ENCODE assay signal across 8 cellular contexts in genomic region chr12:7959278-7960063, GRCh38. TPM values are rescaled to one million over a fixed set of nuclear protein-coding genes. Genes with fewer than 3 reads are reported as not detected.
A peak's percentile ranks its signal among the peaks of the same experiment; 100 is the strongest.
DNase-seq lines count a peak whose midpoint lies in the region; ATAC-seq and TF ChIP-seq lines count a peak whose summit lies in the region.

No MANE protein-coding gene starts in this region.

- H3K27ac Mint-ChIP-seq in CD8-positive, alpha-beta memory T cell, result peak overlapping the region; percentile 74 to 99 (median 96)
- H3K27ac Mint-ChIP-seq in activated naive CD8-positive, alpha-beta T cell treated with anti-CD3 and anti-CD28 coated beads, Interleukin-2, amount 50 U/mL, for 24 hours, result peak overlapping the region; percentile 93

- H3K79me2 ChIP-seq in GM23248 (ENCODE audit: insufficient read depth), result no peaks in the 10 kb centered on the region
- H3K79me2 ChIP-seq in mesendoderm (ENCODE audit: control insufficient read depth, insufficient read depth, low read length), result no peaks in the 10 kb centered on the region

- no peaks in the 10 kb centered on the region for H3K79me1 ChIP-seq in mesendoderm (ENCODE audit: low read length)

- H3K9me2 ChIP-seq in GM23248 (ENCODE audit: insufficient read depth), result no peaks in the 10 kb centered on the region

- POLR2A ChIA-PET in CD8-positive, alpha-beta memory T cell (lab: Charles Lee), result interaction anchor here (0.5 to 5.6 kb wide), 3 partner anchors 11 to 72 kb away, joined by 3 to 182 read pairs (median 23); partner anchors contain the start of gene SLC2A3
- POLR2A ChIA-PET in RWPE1 (lab: Yijun Ruan, JAX; ENCODE audit: low non-redundant PET), result interaction anchor here (0.6 to 0.7 kb wide), 2 partner anchors 39 to 1344 kb away, joined by 4 to 5 read pairs; no protein-coding TSS in a partner anchor

- peaks cover 19% of the 10 kb centered on the region for H3F3A ChIP-seq in GM23248 (ENCODE audit: insufficient read depth)

- peak overlapping the region; percentile 98 for H3K18ac ChIP-seq in mesendoderm (ENCODE audit: low read length)

- H3K9ac ChIP-seq in GM23248 (peak overlapping the region; percentile 74), mesendoderm (ENCODE audit: low read length) (peak overlapping the region; percentile 32)

- in situ Hi-C loops in GM23248 (cut with MboI), result no loop called here

- peak; percentile 29 to 62 (median 56) for DNase-seq in CD8-positive, alpha-beta memory T cell
- peak; percentile 25 for DNase-seq in GM23248
- DNase-seq in RWPE1 (ENCODE audit: low spot score), result peak; percentile 51
- DNase-seq in activated naive CD8-positive, alpha-beta T cell treated with anti-CD3 and anti-CD28 coated beads, Interleukin-2, amount 50 U/mL, for 24 hours, result peak; percentile 52
- peak; percentile 98 for DNase-seq in mesendoderm
- DNase-seq in hepatic stellate cell (ENCODE audit: low spot score), result no peak
- DNase-seq in D341Med (ENCODE audit: low spot score), result no peak

- 82 to 83% methylated on average over 5 of the region's 5 CpGs for WGBS in GM23248 (ENCODE audit: low coverage in 1 of 2, low lambda C conversion rate in 2 of 2, missing lambda C conversion rate in 2 of 2), 2 experiments
- WGBS in mesendoderm (ENCODE audit: extremely low coverage, insufficient coverage, low lambda C conversion rate), result no CpG with 5 or more reads among the region's 5 CpGs

- peak overlapping the region; percentile 90 for H2BK120ac ChIP-seq in mesendoderm (ENCODE audit: low read depth, low read length)

- H3K4ac ChIP-seq in mesendoderm (ENCODE audit: low read depth, low read length), result peak overlapping the region; percentile 93

- ATAC-seq in activated naive CD8-positive, alpha-beta T cell treated with anti-CD3 and anti-CD28 coated beads, Interleukin-2, amount 50 U/mL, for 24 hours, result peak; percentile 58
- no peak for ATAC-seq in GM21360 (IDR thresholded peaks at IDR 0.05; ENCODE audit: unreplicated experiment)

- CTCF ChIA-PET in CD8-positive, alpha-beta memory T cell (lab: Charles Lee), result interaction anchor here (1.0 to 8.4 kb wide), 9 partner anchors 18 to 119 kb away, joined by 3 to 144 read pairs (median 12); partner anchors contain the start of gene SLC2A3
- CTCF ChIA-PET in RWPE1 (lab: Yijun Ruan, JAX), result interaction anchor here (0.6 kb wide), 1 partner anchor 1126 kb away, joined by 3 read pairs; no protein-coding TSS in a partner anchor

- H3K36me3 Mint-ChIP-seq in CD8-positive, alpha-beta memory T cell, result peaks cover 0 to 5% (median 0%) of the 10 kb centered on the region in 3 donors
- no peaks in the 10 kb centered on the region for H3K36me3 Mint-ChIP-seq in activated naive CD8-positive, alpha-beta T cell treated with anti-CD3 and anti-CD28 coated beads, Interleukin-2, amount 50 U/mL, for 24 hours (ENCODE audit: low read depth)

- TF ChIP-seq CTCF in RWPE1 (conservative IDR thresholded peaks at IDR 0.05; ENCODE audit: low read depth), result no peak

- H2BK5ac ChIP-seq in mesendoderm (ENCODE audit: low read length), result peak overlapping the region; percentile 57

- H3K27me3 Mint-ChIP-seq in CD8-positive, alpha-beta memory T cell, result no peaks in the 10 kb centered on the region
- H3K27me3 Mint-ChIP-seq in activated naive CD8-positive, alpha-beta T cell treated with anti-CD3 and anti-CD28 coated beads, Interleukin-2, amount 50 U/mL, for 24 hours, result no peaks in the 10 kb centered on the region

- H3K4me3 ChIP-seq in CD8-positive, alpha-beta memory T cell (ENCODE audit: low read length), result peak overlapping the region; percentile 54
- H3K4me3 ChIP-seq in GM23248 (peak overlapping the region; percentile 79), mesendoderm (ENCODE audit: low read length) (no peak overlapping the region)

- no peaks in the 10 kb centered on the region for H3K9me3 ChIP-seq in CD8-positive, alpha-beta memory T cell (ENCODE audit: low read length)
- no peaks in the 10 kb centered on the region for H3K9me3 ChIP-seq in GM23248 (ENCODE audit: low read depth)

- no peak overlapping the region for H4K5ac ChIP-seq in mesendoderm (ENCODE audit: low read length)

- peak overlapping the region; percentile 38 for H3K56ac ChIP-seq in mesendoderm (ENCODE audit: low read length)

- peak overlapping the region; percentile 65 for H4K8ac ChIP-seq in mesendoderm (ENCODE audit: low read depth, low read length)

- H4K20me1 ChIP-seq in GM23248 (ENCODE audit: insufficient read depth), result no peaks in the 10 kb centered on the region

- peaks cover 26% of the 10 kb centered on the region for H3K4me1 ChIP-seq in CD8-positive, alpha-beta memory T cell (ENCODE audit: insufficient read depth, low read length)
- H3K4me1 ChIP-seq in GM23248 (ENCODE audit: insufficient read depth), result peaks cover 29% of the 10 kb centered on the region
- no peaks in the 10 kb centered on the region for H3K4me1 ChIP-seq in mesendoderm (ENCODE audit: control insufficient read depth, low read depth, low read length)

- H3K27ac ChIP-seq in CD8-positive, alpha-beta memory T cell (ENCODE audit: low read depth, low read length), result peak overlapping the region; percentile 43
- H3K27ac ChIP-seq in GM23248 (peak overlapping the region; percentile 74), RWPE1 (no peak overlapping the region), mesendoderm (ENCODE audit: low read depth, low read length) (peak overlapping the region; percentile 82)

- peaks cover 31 to 45% (median 38%) of the 10 kb centered on the region in 3 donors for H3K4me1 Mint-ChIP-seq in CD8-positive, alpha-beta memory T cell
- H3K4me1 Mint-ChIP-seq in activated naive CD8-positive, alpha-beta T cell treated with anti-CD3 and anti-CD28 coated beads, Interleukin-2, amount 50 U/mL, for 24 hours, result peaks cover 45% of the 10 kb centered on the region

- no peaks in the 10 kb centered on the region for H3K9me3 Mint-ChIP-seq in CD8-positive, alpha-beta memory T cell
- no peaks in the 10 kb centered on the region for H3K9me3 Mint-ChIP-seq in activated naive CD8-positive, alpha-beta T cell treated with anti-CD3 and anti-CD28 coated beads, Interleukin-2, amount 50 U/mL, for 24 hours

- peak overlapping the region; percentile 51 for H3K23ac ChIP-seq in mesendoderm (ENCODE audit: low read length)

- no peak overlapping the region for H2AK5ac ChIP-seq in mesendoderm (ENCODE audit: low read length)

- H3K4me2 ChIP-seq in GM23248 (ENCODE audit: unreplicated experiment), result peak overlapping the region; percentile 76
- H3K4me2 ChIP-seq in mesendoderm (ENCODE audit: low read length), result no peak overlapping the region

- H2AFZ ChIP-seq in GM23248, result peak overlapping the region; percentile 82

- H3K27me3 ChIP-seq in CD8-positive, alpha-beta memory T cell (ENCODE audit: insufficient read depth, low read length, poor library complexity, severe bottlenecking), result no peaks in the 10 kb centered on the region
- no peaks in the 10 kb centered on the region for H3K27me3 ChIP-seq in GM23248 (replicated peaks; ENCODE audit: insufficient read depth)
- H3K27me3 ChIP-seq in mesendoderm (ENCODE audit: insufficient read depth, low read length, poor library complexity), result no peaks in the 10 kb centered on the region

- no peak overlapping the region for H2BK15ac ChIP-seq in mesendoderm (replicated peaks; ENCODE audit: low read depth)

- H3K4me3 Mint-ChIP-seq in CD8-positive, alpha-beta memory T cell, result peak overlapping the region; percentile 85 to 94 (median 93)
- H3K4me3 Mint-ChIP-seq in activated naive CD8-positive, alpha-beta T cell treated with anti-CD3 and anti-CD28 coated beads, Interleukin-2, amount 50 U/mL, for 24 hours, result peak overlapping the region; percentile 93

- H3K36me3 ChIP-seq in CD8-positive, alpha-beta memory T cell (ENCODE audit: insufficient read depth, low read length), result no peaks in the 10 kb centered on the region
- H3K36me3 ChIP-seq in GM23248 (ENCODE audit: low read depth) (no peaks in the 10 kb centered on the region), mesendoderm (ENCODE audit: control insufficient read depth, insufficient read depth, low read length) (no peaks in the 10 kb centered on the region)

RNA-seq across cellular contexts. Expression of gene SLC2A3, which starts 23.5 kb away (rescaled TPM):
- total RNA-seq in CD8-positive, alpha-beta memory T cell, result 100 to 1,000 TPM; 105 to 106 TPM
- polyA plus RNA-seq in CD8-positive, alpha-beta memory T cell, result 96.6 TPM
- total RNA-seq in GM23248 (2014; rRNA removed; shearing (Covaris generic)), result 72.5 and 73.7 TPM in 2 replicates
- 71.5 and 71.8 TPM in 2 replicates for polyA plus RNA-seq in GM23248 (2016; fragmentation: Nextera tagmentation; extraction: Ambion mirVana)
- polyA plus RNA-seq in mesendoderm (2013, experiment 1 of 2), result 1,217 TPM
- 1,204 TPM for polyA plus RNA-seq in mesendoderm (2013, experiment 2 of 2)

Comparison
In these comparisons a context has a peak if more than half of its experiments do, and no peak if none do; other contexts are left out.
1. DNase-seq: peak in CD8-positive, alpha-beta memory T cell (5 of 5), GM23248 (single experiment), RWPE1 (single experiment), activated naive CD8-positive, alpha-beta T cell treated with anti-CD3 and anti-CD28 coated beads, Interleukin-2, amount 50 U/mL, for 24 hours (single experiment) and mesendoderm (single experiment); none in hepatic stellate cell (single experiment) and D341Med (single experiment).